ENCODE assay signal across 8 cellular contexts in genomic region chr22:39266398-39267030, GRCh38. TPM values are rescaled to one million over a fixed set of nuclear protein-coding genes. Genes with fewer than 3 reads are reported as not detected.
A peak's percentile ranks its signal among the peaks of the same experiment; 100 is the strongest.
DNase-seq lines count a peak whose midpoint lies in the region; ATAC-seq and TF ChIP-seq lines count a peak whose summit lies in the region.

No MANE protein-coding gene starts in this region.

- H3K4me3 ChIP-seq in testis, result no peak overlapping the region
- H3K4me3 ChIP-seq in PC-3 (ENCODE audit: low read length), result no peak overlapping the region

- H3F3A ChIP-seq in PC-3 (ENCODE audit: low read length, unreplicated experiment), result no peaks in the 10 kb centered on the region

- ATAC-seq in GM21381 (IDR thresholded peaks at IDR 0.05; ENCODE audit: unreplicated experiment) (peak; percentile 74), HG03575 (IDR thresholded peaks at IDR 0.05; ENCODE audit: extremely low read depth, insufficient number of reproducible peaks, low FRiP score, unreplicated experiment) (peak; percentile 63), T-cell (replicated peaks in 1 of 4) (no peak), PC-3 (no peak)

- H3K36me3 ChIP-seq in testis (ENCODE audit: low read depth, missing control alignments), result no peaks in the 10 kb centered on the region
- no peaks in the 10 kb centered on the region for H3K36me3 ChIP-seq in PC-3 (ENCODE audit: low read depth, low read length)

- no peaks in the 10 kb centered on the region for H3K9me3 ChIP-seq in testis
- H3K9me3 ChIP-seq in PC-3 (ENCODE audit: low read length), result no peaks in the 10 kb centered on the region

- peak overlapping the region in 1 of 2 donors; percentile 19 for H3K27ac Mint-ChIP-seq in T-cell

- TF ChIP-seq POLR2A in GM10847 (IDR thresholded peaks at IDR 0.05; ENCODE audit: extremely low read depth, insufficient read length) (peak; percentile 23), testis (IDR thresholded peaks at IDR 0.05) (no peak)

- no peak overlapping the region for H3K4me3 Mint-ChIP-seq in T-cell

- peaks cover 3 to 6% of the 10 kb centered on the region in 2 donors for H3K27me3 Mint-ChIP-seq in T-cell

- TF ChIP-seq CTCF in testis (IDR thresholded peaks at IDR 0.05) (no peak), PC-3 (conservative IDR thresholded peaks at IDR 0.05; ENCODE audit: low read depth, low read length) (no peak)

- CTCF ChIA-PET in T-cell (lab: Charles Lee), result no interaction called here
- CTCF ChIA-PET in PC-3 (lab: Charles Lee), result no interaction called here

- no peaks in the 10 kb centered on the region for H4K20me1 ChIP-seq in PC-3 (ENCODE audit: low read length)

- H3K79me2 ChIP-seq in PC-3 (ENCODE audit: low read length), result no peaks in the 10 kb centered on the region

- H3K27ac ChIP-seq in epithelial cell of prostate, result peak overlapping the region; percentile 13
- no peak overlapping the region for H3K27ac ChIP-seq in testis
- H3K27ac ChIP-seq in PC-3 (ENCODE audit: low read length), result no peak overlapping the region

- 70 to 73% methylated on average over 12 of the region's 12 CpGs for WGBS in testis, 2 donors

- H3K9me2 ChIP-seq in PC-3 (replicated peaks; ENCODE audit: low read length), result no peaks in the 10 kb centered on the region

- no peak overlapping the region for H3K4me2 ChIP-seq in PC-3 (ENCODE audit: low read length)

- H3K36me3 Mint-ChIP-seq in T-cell, result no peaks in the 10 kb centered on the region

- H3K4me1 ChIP-seq in testis (no peaks in the 10 kb centered on the region), PC-3 (ENCODE audit: insufficient read depth, low read length) (no peaks in the 10 kb centered on the region)

- H3K9ac ChIP-seq in PC-3 (ENCODE audit: low read length), result no peak overlapping the region

- H3K9me3 Mint-ChIP-seq in T-cell, result peaks cover 0 to 2% (median 2%) of the 10 kb centered on the region in 3 donors

- no peaks in the 10 kb centered on the region for H3K27me3 ChIP-seq in testis
- H3K27me3 ChIP-seq in PC-3 (ENCODE audit: low read length), result no peaks in the 10 kb centered on the region

- H3K4me1 Mint-ChIP-seq in T-cell, result peaks cover 0 to 2% (median 0%) of the 10 kb centered on the region in 3 donors

- POLR2A ChIA-PET in T-cell (lab: Charles Lee) (no interaction called here), PC-3 (lab: Charles Lee; ENCODE audit: unreplicated experiment) (no interaction called here)

- no TSS peak for BruUV-seq in PC-3 (replicated peaks; lab: Mats Ljungman, UMichigan)

- DNase-seq in epithelial cell of prostate (ENCODE audit: low read depth, low spot score) (no peak), testis (peak; percentile 45), SK-N-DZ (ENCODE audit: low spot score) (no peak), T-cell (no peak), PC-3 (no peak)

- intact Hi-C loops in testis (cut with DNase I; ENCODE audit: low total_unique reads), result no loop called here
- intact Hi-C loops in PC-3 (cut with micrococcal nuclease), result no loop called here

- H2AFZ ChIP-seq in PC-3 (ENCODE audit: low read length), result no peak overlapping the region

RNA-seq across cellular contexts. Expression of gene PDGFB, which starts 21.7 kb away (rescaled TPM):
- 10 to 100 TPM in 1 of 2 donors, 1 to 10 TPM in 1; 9.8 to 13.3 TPM for total RNA-seq in testis
- 7.7 TPM for polyA plus RNA-seq in testis (ENCODE audit: insufficient read depth, low read depth, low replicate concordance)
- 0.20 and 0.42 TPM in 2 replicates for polyA plus RNA-seq in SK-N-DZ (2014; cell fraction: cytosol; rRNA removed)
- 0.28 and 0.76 TPM in 2 replicates for polyA plus RNA-seq in SK-N-DZ (2014; cell fraction: nucleus; rRNA removed)
- 10 to 100 TPM in 2 of 5 donors, 1 to 10 TPM in 3; 2.9 to 18.3 (median 4.6) TPM for total RNA-seq in T-cell
- 29.7 and 33.1 TPM in 2 replicates for total RNA-seq in PC-3 (2014; rRNA removed)

RNA-seq across cellular contexts. Expression of gene RPL3, which starts 52.9 kb away (rescaled TPM):
- total RNA-seq in testis (1,000 to 10,000 TPM; 1,087 to 2,075 TPM), T-cell (1,000 to 10,000 TPM; 3,304 to 3,660 (median 3,479) TPM), PC-3 (2014; rRNA removed) (1,363 and 1,371 TPM in 2 replicates)
- polyA plus RNA-seq in testis (ENCODE audit: insufficient read depth, low read depth, low replicate concordance), result 2,042 TPM
- polyA plus RNA-seq in SK-N-DZ (2014; cell fraction: cytosol; rRNA removed), result 2,027 and 2,185 TPM in 2 replicates
- 1,397 and 1,558 TPM in 2 replicates for polyA plus RNA-seq in SK-N-DZ (2014; cell fraction: nucleus; rRNA removed)

Comparison
In these comparisons a context has a peak if more than half of its experiments do, and no peak if none do; other contexts are left out.
1. ATAC-seq: peak in GM21381 (single experiment) and HG03575 (single experiment); none in T-cell (0 of 4) and PC-3 (single experiment).